In genomic region chr10:80501381-80501912, GRCh38 we compare ENCODE assay signal across 11 cellular contexts. TPM values are rescaled to one million over a fixed set of nuclear protein-coding genes. Genes with fewer than 3 reads are reported as not detected.
A peak's percentile ranks its signal among the peaks of the same experiment; 100 is the strongest.
DNase-seq lines count a peak whose midpoint lies in the region; ATAC-seq and TF ChIP-seq lines count a peak whose summit lies in the region.
"Had no signal": no experiment of that assay in that cellular context is flagged by ENCODE, and none has a peak within 500 bp of the region (broad histone marks: within the 10 kb centered on the region; RNA-seq: fewer than 3 reads in every experiment).

No MANE protein-coding gene starts in this region.

- peak overlapping the region; percentile 98 for H3K27ac Mint-ChIP-seq in activated CD4-positive, alpha-beta T cell treated with anti-CD3 and anti-CD28 coated beads for 36 hours
- H3K27ac Mint-ChIP-seq in activated CD8-positive, alpha-beta T cell treated with anti-CD3 and anti-CD28 coated beads for 36 hours = peak overlapping the region; percentile 82
- peak overlapping the region; percentile 11 for H3K27ac Mint-ChIP-seq in stimulated activated memory B cell treated with anti-CD40 and anti-IgM and Interleukin-4, amounts not matched to agents 10 μg/mL and 1 μg/mL and 100 μg/mL, for 72 hours

- intact Hi-C loops in activated CD4-positive, alpha-beta T cell treated with anti-CD3 and anti-CD28 coated beads for 36 hours (cut with DNase I, micrococcal nuclease) = no loop called here
- intact Hi-C loops in activated CD8-positive, alpha-beta T cell treated with anti-CD3 and anti-CD28 coated beads for 36 hours (cut with micrococcal nuclease) = no loop called here

- peaks cover 1% of the 10 kb centered on the region for H3K36me3 ChIP-seq in hepatocyte (replicated peaks; ENCODE audit: insufficient read depth, low read depth)

- peak overlapping the region; percentile 48 for H3K27ac ChIP-seq in hepatocyte
- H3K27ac ChIP-seq: SJCRH30 had no signal

- CTCF ChIA-PET in activated CD4-positive, alpha-beta T cell treated with anti-CD3 and anti-CD28 coated beads for 36 hours (lab: Charles Lee) = interaction anchor here (0.7 to 16.9 kb wide), 7 partner anchors 13 to 123 kb away, joined by 3 to 372 read pairs (median 5); partner anchors contain the start of genes PRXL2A and TSPAN14
- CTCF ChIA-PET in activated CD8-positive, alpha-beta T cell treated with anti-CD3 and anti-CD28 coated beads for 36 hours (lab: Charles Lee) = interaction anchor here (1.6 to 23.2 kb wide), 4 partner anchors 10 to 123 kb away, joined by 7 to 1114 read pairs (median 84); partner anchors contain the start of gene TSPAN14

- no peaks in the 10 kb centered on the region for H3K9me3 ChIP-seq in hepatocyte (ENCODE audit: low read depth)

- H3K36me3 Mint-ChIP-seq in activated CD4-positive, alpha-beta T cell treated with anti-CD3 and anti-CD28 coated beads for 36 hours (ENCODE audit: low read depth) = peaks cover 29% of the 10 kb centered on the region
- H3K36me3 Mint-ChIP-seq in activated CD8-positive, alpha-beta T cell treated with anti-CD3 and anti-CD28 coated beads for 36 hours (ENCODE audit: low read depth) = peaks cover 30% of the 10 kb centered on the region
- peaks cover 12% of the 10 kb centered on the region for H3K36me3 Mint-ChIP-seq in stimulated activated memory B cell treated with anti-CD40 and anti-IgM and Interleukin-4, amounts not matched to agents 10 μg/mL and 1 μg/mL and 100 μg/mL, for 72 hours

- H3K4me1 Mint-ChIP-seq in activated CD4-positive, alpha-beta T cell treated with anti-CD3 and anti-CD28 coated beads for 36 hours = peaks cover 93% of the 10 kb centered on the region
- peaks cover 89% of the 10 kb centered on the region for H3K4me1 Mint-ChIP-seq in activated CD8-positive, alpha-beta T cell treated with anti-CD3 and anti-CD28 coated beads for 36 hours (ENCODE audit: low read depth)
- H3K4me1 Mint-ChIP-seq in stimulated activated memory B cell treated with anti-CD40 and anti-IgM and Interleukin-4, amounts not matched to agents 10 μg/mL and 1 μg/mL and 100 μg/mL, for 72 hours = peaks cover 70% of the 10 kb centered on the region

- peaks cover 6% of the 10 kb centered on the region for H3K9me3 Mint-ChIP-seq in activated CD4-positive, alpha-beta T cell treated with anti-CD3 and anti-CD28 coated beads for 36 hours (ENCODE audit: low read depth)
- peaks cover 7% of the 10 kb centered on the region for H3K9me3 Mint-ChIP-seq in activated CD8-positive, alpha-beta T cell treated with anti-CD3 and anti-CD28 coated beads for 36 hours
- peaks cover 5% of the 10 kb centered on the region for H3K9me3 Mint-ChIP-seq in stimulated activated memory B cell treated with anti-CD40 and anti-IgM and Interleukin-4, amounts not matched to agents 10 μg/mL and 1 μg/mL and 100 μg/mL, for 72 hours

- POLR2A ChIA-PET in activated CD4-positive, alpha-beta T cell treated with anti-CD3 and anti-CD28 coated beads for 36 hours (lab: Charles Lee) = interaction anchor here (0.6 to 3.1 kb wide), 3 partner anchors 13 to 95 kb away, joined by 3 to 18 read pairs (median 4); no protein-coding TSS in a partner anchor
- POLR2A ChIA-PET in activated CD8-positive, alpha-beta T cell treated with anti-CD3 and anti-CD28 coated beads for 36 hours (lab: Charles Lee) = interaction anchor here (0.7 to 10.2 kb wide), 8 partner anchors 10 to 94 kb away, joined by 3 to 113 read pairs (median 4); partner anchors contain the start of gene PRXL2A

- peaks cover 89% of the 10 kb centered on the region for H3K4me1 ChIP-seq in hepatocyte (ENCODE audit: insufficient read depth)

- peaks cover 19% of the 10 kb centered on the region for H4K20me1 ChIP-seq in hepatocyte (ENCODE audit: insufficient read depth, poor library complexity, severe bottlenecking)

- no peak overlapping the region for H3K4me3 Mint-ChIP-seq in activated CD4-positive, alpha-beta T cell treated with anti-CD3 and anti-CD28 coated beads for 36 hours
- no peak overlapping the region for H3K4me3 Mint-ChIP-seq in activated CD8-positive, alpha-beta T cell treated with anti-CD3 and anti-CD28 coated beads for 36 hours
- H3K4me3 Mint-ChIP-seq in stimulated activated memory B cell treated with anti-CD40 and anti-IgM and Interleukin-4, amounts not matched to agents 10 μg/mL and 1 μg/mL and 100 μg/mL, for 72 hours = no peak overlapping the region

- H3K4me2 ChIP-seq in hepatocyte = no peak overlapping the region

- TF ChIP-seq CTCF in activated CD8-positive, alpha-beta T cell treated with anti-CD3 and anti-CD28 coated beads for 36 hours (IDR thresholded peaks at IDR 0.05) = no peak
- TF ChIP-seq CTCF in hepatocyte (IDR thresholded peaks at IDR 0.05; ENCODE audit: poor library complexity) = no peak

- WGBS in hepatocyte (ENCODE audit: low lambda C conversion rate, missing lambda C conversion rate) = 100% methylated on average over 3 of the region's 3 CpGs

- H3K9me2 ChIP-seq in hepatocyte (replicated peaks; ENCODE audit: insufficient read depth) = no peaks in the 10 kb centered on the region

- no peaks in the 10 kb centered on the region for H3K27me3 Mint-ChIP-seq in activated CD4-positive, alpha-beta T cell treated with anti-CD3 and anti-CD28 coated beads for 36 hours
- H3K27me3 Mint-ChIP-seq in activated CD8-positive, alpha-beta T cell treated with anti-CD3 and anti-CD28 coated beads for 36 hours = no peaks in the 10 kb centered on the region
- H3K27me3 Mint-ChIP-seq in stimulated activated memory B cell treated with anti-CD40 and anti-IgM and Interleukin-4, amounts not matched to agents 10 μg/mL and 1 μg/mL and 100 μg/mL, for 72 hours = no peaks in the 10 kb centered on the region

- no peak for ATAC-seq in activated CD4-positive, alpha-beta T cell treated with anti-CD3 and anti-CD28 coated beads for 36 hours
- no peak for ATAC-seq in activated CD8-positive, alpha-beta T cell treated with anti-CD3 and anti-CD28 coated beads for 36 hours
- no peak for ATAC-seq in stimulated activated memory B cell treated with anti-CD40 and anti-IgM and Interleukin-4, amounts not matched to agents 10 μg/mL and 1 μg/mL and 100 μg/mL, for 72 hours

- H2AFZ ChIP-seq in hepatocyte = no peak overlapping the region

- DNase-seq in activated CD4-positive, alpha-beta T cell treated with anti-CD3 and anti-CD28 coated beads for 36 hours = no peak
- DNase-seq in activated CD4-positive, alpha-beta T cell treated with anti-CD3 and anti-CD28 coated beads for 1 hour = no peak
- DNase-seq in activated CD8-positive, alpha-beta T cell treated with anti-CD3 and anti-CD28 coated beads for 36 hours = peak; percentile 22
- no peak for DNase-seq in hepatocyte (ENCODE audit: low spot score)
- no peak for DNase-seq in NCI-H2171 treated with DMSO at 0.1 percent for 48 hours (lab: John Stamatoyannopoulos, UW)
- DNase-seq in superior temporal gyrus (ENCODE audit: extremely low spot score) = no peak
- DNase-seq in stimulated activated CD4-positive, alpha-beta T cell treated with anti-CD3 and anti-CD28 coated beads, Interleukin-12 subunit alpha, Interleukin-12 subunit beta, amount 100 ng/mL, for 4 hours = no peak
- DNase-seq: hippocampal formation, NCI-H1694 treated with DMSO at 0.1 percent for 48 hours, SJCRH30 had no signal

- no peaks in the 10 kb centered on the region for H3K27me3 ChIP-seq in hepatocyte
- H3K27me3 ChIP-seq: SJCRH30 had no signal

- H3K4me3 ChIP-seq in hepatocyte = no peak overlapping the region
- H3K4me3 ChIP-seq: SJCRH30 had no signal

- H3K79me2 ChIP-seq in hepatocyte = peaks cover 77% of the 10 kb centered on the region

RNA-seq across cellular contexts. Expression of gene SH2D4B, which starts 36.3 kb away (rescaled TPM):
- total RNA-seq in activated CD4-positive, alpha-beta T cell treated with anti-CD3 and anti-CD28 coated beads for 36 hours = under 1 TPM in 1 of 2 experiments, not detected in 1; 0.11 TPM
- under 1 TPM; 0.11 to 0.20 TPM for total RNA-seq in activated CD8-positive, alpha-beta T cell treated with anti-CD3 and anti-CD28 coated beads for 36 hours
- not detected in 2 replicates for total RNA-seq in hepatocyte
- polyA plus RNA-seq in hepatocyte = not detected in 2 replicates
- total RNA-seq: SJCRH30 had no signal

RNA-seq across cellular contexts. Expression of gene TSPAN14, which starts 47.3 kb away (rescaled TPM):
- total RNA-seq in activated CD4-positive, alpha-beta T cell treated with anti-CD3 and anti-CD28 coated beads for 36 hours = 10 to 100 TPM; 37.6 to 43.8 TPM
- 10 to 100 TPM; 43.9 to 45.5 TPM for total RNA-seq in activated CD8-positive, alpha-beta T cell treated with anti-CD3 and anti-CD28 coated beads for 36 hours
- 55.1 and 65.9 TPM in 2 replicates for total RNA-seq in hepatocyte
- polyA plus RNA-seq in hepatocyte = 90.4 and 104 TPM in 2 replicates

Comparison
In these comparisons a context has a peak if more than half of its experiments do, and no peak if none do; other contexts are left out.
1. H3K27ac Mint-ChIP-seq: peak in every context shown above with its lines; median percentile 98 in activated CD4-positive, alpha-beta T cell treated with anti-CD3 and anti-CD28 coated beads for 36 hours; 82 in activated CD8-positive, alpha-beta T cell treated with anti-CD3 and anti-CD28 coated beads for 36 hours; 11 in stimulated activated memory B cell treated with anti-CD40 and anti-IgM and Interleukin-4, amounts not matched to agents 10 μg/mL and 1 μg/mL and 100 μg/mL, for 72 hours.